9 cellular contexts compared by ENCODE assay signal in genomic region chr3:128343287-128344045, GRCh38.
DNase-seq lines count a peak whose midpoint lies in the region; ATAC-seq, FAIRE-seq and TF ChIP-seq lines count a peak whose summit lies in the region.
"Had no signal": no experiment of that assay in that cellular context is flagged by ENCODE, and none has a peak within 500 bp of the region (broad histone marks: within the 10 kb centered on the region; RNA-seq: fewer than 3 reads in every experiment).

No MANE protein-coding gene starts in this region.

- H3K9me1 ChIP-seq in keratinocyte (ENCODE audit: control insufficient read depth, extremely low read depth, insufficient read depth, low read length), result no peaks in the 10 kb centered on the region

- POLR2A ChIA-PET in BJ (lab: Charles Lee), result no interaction called here

- DNase-seq in BJ (ENCODE audit: low read depth), result peak; percentile 7
- DNase-seq in HuH-7 (ENCODE audit: low spot score), result peak; percentile 73
- DNase-seq in keratinocyte (ENCODE audit: low read depth, low spot score), result no peak
- no peak for DNase-seq in activated CD8-positive, alpha-beta memory T cell treated with anti-CD3 and anti-CD28 coated beads, Interleukin-2, amount 50 U/mL, for 4 hours
- DNase-seq in T-helper 9 cell, result no peak

- FAIRE-seq in keratinocyte (lab: Jason Lieb, UNC), result peak; percentile 13

- peaks cover 4% of the 10 kb centered on the region for H3K36me3 ChIP-seq in BJ (ENCODE audit: control insufficient read depth, insufficient read depth, low read length)
- no peaks in the 10 kb centered on the region for H3K36me3 ChIP-seq in keratinocyte (ENCODE audit: control insufficient read depth in 2 of 2, extremely low read depth in 1 of 2, insufficient read depth in 2 of 2, low read length in 2 of 2)

- no peak for TF ChIP-seq CTCF in BJ (IDR thresholded peaks at IDR 0.05; ENCODE audit: insufficient read depth, low read depth, low read length)
- no peak for TF ChIP-seq CTCF in VCaP (conservative IDR thresholded peaks at IDR 0.05)
- no peak for TF ChIP-seq CTCF in keratinocyte (optimal IDR thresholded peaks at IDR 0.05 in 1 of 3, IDR thresholded peaks at IDR 0.05 in 1 of 3, conservative IDR thresholded peaks at IDR 0.05 in 1 of 3; ENCODE audit: extremely low read depth in 1 of 3, insufficient read depth in 2 of 3, low read length in 3 of 3)

- CTCF ChIA-PET in BJ (lab: Yijun Ruan, JAX), result interaction anchor here (1.1 to 2.0 kb wide), 4 partner anchors 9 to 82 kb away, joined by 3 to 5 read pairs (median 4); no protein-coding TSS in a partner anchor

- no peaks in the 10 kb centered on the region for H3K9me3 ChIP-seq in keratinocyte (ENCODE audit: control insufficient read depth, low read depth, low read length)
- H3K9me3 ChIP-seq: upper lobe of left lung had no signal

- dilution Hi-C loops in keratinocyte (cut with MboI; ENCODE audit: extremely low pct_ligation_motif_present, low sequenced_read_pairs), result no loop called here

- H3K27ac ChIP-seq in VCaP (peak overlapping the region; percentile 99), keratinocyte (ENCODE audit: control insufficient read depth, insufficient read depth, low read length) (no peak overlapping the region)
- H3K27ac ChIP-seq: upper lobe of left lung had no signal

- no peak overlapping the region for H3K4me2 ChIP-seq in keratinocyte (ENCODE audit: control insufficient read depth, extremely low read depth, insufficient read depth, low read depth, low read length)

- no peaks in the 10 kb centered on the region for H3K79me2 ChIP-seq in keratinocyte (ENCODE audit: control insufficient read depth, insufficient read depth, low read length)

- no peaks in the 10 kb centered on the region for H3K27me3 ChIP-seq in BJ (ENCODE audit: control insufficient read depth, insufficient read depth, low read length)
- no peaks in the 10 kb centered on the region for H3K27me3 ChIP-seq in keratinocyte (ENCODE audit: control insufficient read depth, extremely low read depth, insufficient read depth, low read length)
- H3K27me3 ChIP-seq: upper lobe of left lung had no signal

- H3K4me3 ChIP-seq in BJ (ENCODE audit: low read depth, low read length) (no peak overlapping the region), keratinocyte (ENCODE audit: control insufficient read depth in 2 of 3, extremely low read depth in 1 of 3, insufficient read depth in 2 of 3, low read depth in 1 of 3, low read length in 3 of 3) (no peak overlapping the region)
- H3K4me3 ChIP-seq: upper lobe of left lung had no signal

- no peaks in the 10 kb centered on the region for H4K20me1 ChIP-seq in keratinocyte (ENCODE audit: control insufficient read depth, extremely low read depth, insufficient read depth, low read length)

- no peak overlapping the region for H3K9ac ChIP-seq in keratinocyte (ENCODE audit: control insufficient read depth, extremely low read depth, insufficient read depth, low read length)

- peaks cover 9% of the 10 kb centered on the region for H3K4me1 ChIP-seq in keratinocyte (ENCODE audit: control insufficient read depth, extremely low read depth, insufficient read depth, low read length)

- H2AFZ ChIP-seq in keratinocyte (ENCODE audit: control insufficient read depth, low read length), result no peak overlapping the region

- ATAC-seq in GM21576 (IDR thresholded peaks at IDR 0.05; ENCODE audit: unreplicated experiment) (no peak), GM21447 (IDR thresholded peaks at IDR 0.05; ENCODE audit: unreplicated experiment) (no peak)

Comparison
In these comparisons a context has a peak if more than half of its experiments do, and no peak if none do; other contexts are left out.
1. DNase-seq: peak in BJ (single experiment) and HuH-7 (single experiment); none in keratinocyte (single experiment), activated CD8-positive, alpha-beta memory T cell treated with anti-CD3 and anti-CD28 coated beads, Interleukin-2, amount 50 U/mL, for 4 hours (single experiment) and T-helper 9 cell (single experiment).